Comparison of ENCODE assay signal across 23 cellular contexts in the genomic region with DNA sequence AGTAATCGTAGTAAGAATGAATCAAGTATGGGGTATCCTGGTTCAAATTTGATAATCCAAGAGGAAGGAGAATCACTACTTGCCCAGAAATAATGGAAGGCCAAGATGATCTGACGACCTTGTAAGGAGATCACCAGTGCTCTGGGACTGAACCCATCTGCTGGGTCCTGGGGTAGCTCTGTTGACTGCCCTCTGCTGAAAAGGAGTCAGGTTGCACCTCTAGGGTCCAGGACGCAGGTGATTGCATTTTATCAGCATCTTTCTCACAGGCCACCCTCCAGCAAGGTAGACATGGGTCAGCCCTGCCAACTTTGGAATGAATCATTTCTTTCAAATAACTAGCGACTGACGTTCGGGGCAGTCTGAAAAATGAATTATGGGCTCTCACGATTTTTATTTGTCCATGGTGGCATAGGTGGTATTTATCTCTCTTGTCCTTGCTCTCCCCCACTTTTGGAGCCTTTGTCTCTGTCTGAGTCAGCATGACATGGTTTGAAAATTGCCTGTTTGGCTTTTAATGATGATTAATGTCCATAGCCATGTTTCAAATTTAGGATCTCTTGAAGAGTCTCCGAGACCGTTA.
A peak's percentile ranks its signal among the peaks of the same experiment; 100 is the strongest.
DNase-seq lines count a peak whose midpoint lies in the region; ATAC-seq, FAIRE-seq and TF ChIP-seq lines count a peak whose summit lies in the region.
"Had no signal": no experiment of that assay in that cellular context is flagged by ENCODE, and none has a peak within 500 bp of the region (broad histone marks: within the 10 kb centered on the region; RNA-seq: fewer than 3 reads in every experiment).

No MANE protein-coding gene starts in this region.

- no peak for FAIRE-seq in small intestine (lab: Jason Lieb, UNC)
- FAIRE-seq: GM19239, islet of Langerhans had no signal

- H3K27ac ChIP-seq in OCI-LY7 (ENCODE audit: low read depth, low read length, poor library complexity, severe bottlenecking) (no peak overlapping the region), small intestine (ENCODE audit: low read depth in 1 of 2, low read length in 1 of 2) (no peak overlapping the region)
- H3K27ac ChIP-seq: lower lobe of right lung, parathyroid adenoma, skin epidermis, suprapubic skin had no signal

- H3K4me3 Mint-ChIP-seq in nephron: no peak overlapping the region
- H3K4me3 Mint-ChIP-seq: activated naive CD8-positive, alpha-beta T cell treated with anti-CD3 and anti-CD28 coated beads, Interleukin-2, amount 50 U/mL, for 24 hours had no signal

- H4K20me1 ChIP-seq in Loucy (ENCODE audit: insufficient read depth, low read length, poor library complexity, severe bottlenecking) (peaks cover 13% of the 10 kb centered on the region), OCI-LY7 (ENCODE audit: insufficient read depth, low read length) (peaks cover 7% of the 10 kb centered on the region; the same call in 1 of the 2 replicates)

- H3K9me3 Mint-ChIP-seq in nephron: peaks cover 2% of the 10 kb centered on the region
- H3K9me3 Mint-ChIP-seq: activated naive CD8-positive, alpha-beta T cell treated with anti-CD3 and anti-CD28 coated beads, Interleukin-2, amount 50 U/mL, for 24 hours had no signal

- H3K27me3 ChIP-seq in Loucy (ENCODE audit: insufficient read depth, low read length, poor library complexity, severe bottlenecking) (no peaks in the 10 kb centered on the region), small intestine (ENCODE audit: control insufficient read depth in 2 of 2, insufficient read depth in 2 of 2, low read length in 2 of 2) (no peaks in the 10 kb centered on the region)
- H3K27me3 ChIP-seq: dorsolateral prefrontal cortex, suprapubic skin had no signal

- H3K79me2 ChIP-seq in Loucy (ENCODE audit: insufficient read depth, low read length) (peaks cover 98% of the 10 kb centered on the region), OCI-LY7 (ENCODE audit: insufficient read depth, low read depth, low read length) (no peaks in the 10 kb centered on the region)

- H2AFZ ChIP-seq in Loucy (ENCODE audit: low read length) (no peak overlapping the region), OCI-LY7 (ENCODE audit: low read length) (no peak overlapping the region)
- H2AFZ ChIP-seq: parathyroid adenoma had no signal

- POLR2A ChIA-PET in OCI-LY7 (lab: Charles Lee): no interaction called here

- no TSS peak for BruUV-seq in OCI-LY7 (replicated peaks; lab: Mats Ljungman, UMichigan)

- DNase-seq in DMS153 treated with DMSO at 0.1 percent for 48 hours (lab: John Stamatoyannopoulos, UW; ENCODE audit: unreplicated experiment): peak; percentile 17
- DNase-seq in OCI-LY7 (ENCODE audit: low spot score): no peak
- no peak for DNase-seq in cerebellar cortex (ENCODE audit: low spot score)
- no peak for DNase-seq in small intestine
- DNase-seq: activated naive CD8-positive, alpha-beta T cell treated with anti-CD3 and anti-CD28 coated beads, Interleukin-2, amount 50 U/mL, for 24 hours; Calu3; dorsolateral prefrontal cortex; head of caudate nucleus; lower lobe of right lung; Right ventricle myocardium superior; stimulated activated CD4-positive, alpha-beta T cell treated with anti-CD3 and anti-CD28 coated beads, Interleukin-4, amount 100 ng/mL, for 4 hours; stimulated activated CD8-positive, alpha-beta memory T cell treated with anti-CD3 and anti-CD28 coated beads, Interleukin-4, amount 100 ng/mL, for 48 hours; T-helper 2 cell had no signal

- intact Hi-C loops in OCI-LY7 (cut with micrococcal nuclease; ENCODE audit: unreplicated experiment): no loop called here

- no peak for ATAC-seq in GM18505 (IDR thresholded peaks at IDR 0.05; ENCODE audit: unreplicated experiment)
- no peak for ATAC-seq in GM19023 (IDR thresholded peaks at IDR 0.05; ENCODE audit: unreplicated experiment)
- ATAC-seq: activated naive CD8-positive, alpha-beta T cell treated with anti-CD3 and anti-CD28 coated beads, Interleukin-2, amount 50 U/mL, for 24 hours; esophagus mucosa; lower lobe of right lung had no signal

- H3K9me3 ChIP-seq in Loucy (ENCODE audit: insufficient read depth, low read depth, low read length) (no peaks in the 10 kb centered on the region), OCI-LY7 (ENCODE audit: low read length) (peaks cover 8% of the 10 kb centered on the region; the same call in 1 of the 2 replicates), small intestine (ENCODE audit: control insufficient read depth, low read depth) (no peaks in the 10 kb centered on the region)
- H3K9me3 ChIP-seq: lower lobe of right lung, suprapubic skin had no signal

- peak overlapping the region; percentile 71 to 91 (median 89) for H3K27ac Mint-ChIP-seq in nephron
- H3K27ac Mint-ChIP-seq: activated naive CD8-positive, alpha-beta T cell treated with anti-CD3 and anti-CD28 coated beads, Interleukin-2, amount 50 U/mL, for 24 hours had no signal

- H3K36me3 ChIP-seq in Loucy (ENCODE audit: insufficient read depth, low read length) (peaks cover 52% of the 10 kb centered on the region; the same call in 1 of the 2 replicates), OCI-LY7 (ENCODE audit: insufficient read depth, low read length) (peaks cover 22% of the 10 kb centered on the region), small intestine (ENCODE audit: control insufficient read depth in 2 of 2, insufficient read depth in 2 of 2, low read length in 2 of 2) (peaks cover 0 to 2% of the 10 kb centered on the region in 2 donors)
- H3K36me3 ChIP-seq: lower lobe of right lung, suprapubic skin had no signal

- H3K27me3 Mint-ChIP-seq in nephron (ENCODE audit: low read depth): peaks cover 5% of the 10 kb centered on the region
- H3K27me3 Mint-ChIP-seq: activated naive CD8-positive, alpha-beta T cell treated with anti-CD3 and anti-CD28 coated beads, Interleukin-2, amount 50 U/mL, for 24 hours had no signal

- 93 to 94% (median 93%) methylated on average over 9 of the region's 9 CpGs for WGBS in small intestine, 3 donors

- TF ChIP-seq CTCF in Loucy (conservative IDR thresholded peaks at IDR 0.05; ENCODE audit: low read length) (peak; percentile 34), OCI-LY7 (conservative IDR thresholded peaks at IDR 0.05; ENCODE audit: low read length) (peak; percentile 45), nephron (IDR thresholded peaks at IDR 0.05; ENCODE audit: unreplicated experiment in 3 of 3) (no peak)

- H3K4me1 ChIP-seq in Loucy (ENCODE audit: insufficient read depth, low read length, poor library complexity, severe bottlenecking): peaks cover 67% of the 10 kb centered on the region
- H3K4me1 ChIP-seq in OCI-LY7 (ENCODE audit: insufficient read depth, low read length, poor library complexity, severe bottlenecking): peaks cover 18% of the 10 kb centered on the region
- H3K4me1 ChIP-seq in small intestine (ENCODE audit: control insufficient read depth in 2 of 2, insufficient read depth in 1 of 2, low read depth in 1 of 2, low read length in 1 of 2): peaks cover 0 to 7% of the 10 kb centered on the region in 2 donors
- H3K4me1 ChIP-seq: suprapubic skin had no signal

- TF ChIP-seq POLR2A in GM18505 (IDR thresholded peaks at IDR 0.05; ENCODE audit: borderline replicate concordance, extremely low read depth, insufficient read depth, insufficient read length): no peak

- CTCF ChIA-PET in OCI-LY7 (lab: Charles Lee; ENCODE audit: unreplicated experiment): no interaction called here

- no peaks in the 10 kb centered on the region for H3F3A ChIP-seq in Loucy (ENCODE audit: low read depth)

- H3K36me3 Mint-ChIP-seq in nephron (ENCODE audit: low read depth): peaks cover 32% of the 10 kb centered on the region

- peaks cover 41% of the 10 kb centered on the region for H3K4me1 Mint-ChIP-seq in nephron

- no peak overlapping the region for H3K4me2 ChIP-seq in Loucy (ENCODE audit: low read depth, low read length, poor library complexity, severe bottlenecking)
- H3K4me2 ChIP-seq in OCI-LY7 (ENCODE audit: low read length): no peak overlapping the region

- H3K9me2 ChIP-seq in Loucy (replicated peaks; ENCODE audit: low read depth, low read length) (no peaks in the 10 kb centered on the region), OCI-LY7 (ENCODE audit: insufficient read depth, low read length) (no peaks in the 10 kb centered on the region)

- no peak overlapping the region for H3K9ac ChIP-seq in Loucy (ENCODE audit: low read depth, low read length, poor library complexity, severe bottlenecking)
- H3K9ac ChIP-seq: parathyroid adenoma had no signal

- H3K4me3 ChIP-seq in Loucy (ENCODE audit: low read length, poor library complexity, severe bottlenecking): no peak overlapping the region
- H3K4me3 ChIP-seq in OCI-LY7 (ENCODE audit: low read depth, low read length, poor library complexity, severe bottlenecking): no peak overlapping the region
- no peak overlapping the region for H3K4me3 ChIP-seq in small intestine (ENCODE audit: low read depth in 1 of 2, low read length in 2 of 2)
- H3K4me3 ChIP-seq: dorsolateral prefrontal cortex, lower lobe of right lung, skin epidermis, suprapubic skin had no signal

Comparison
In these comparisons a context has a peak if more than half of its experiments do, and no peak if none do; other contexts are left out.
1. CTCF ChIP-seq: peak in Loucy (single experiment) and OCI-LY7 (single experiment); none in nephron (0 of 3).